13 cellular contexts compared by ENCODE assay signal in genomic region chr1:67945733-67946374, GRCh38.
DNase-seq lines count a peak whose midpoint lies in the region; ATAC-seq, FAIRE-seq and TF ChIP-seq lines count a peak whose summit lies in the region.
"Had no signal": no experiment of that assay in that cellular context is flagged by ENCODE, and none has a peak within 500 bp of the region (broad histone marks: within the 10 kb centered on the region; RNA-seq: fewer than 3 reads in every experiment).

No MANE protein-coding gene starts in this region.

- DNase-seq in D721Med (ENCODE audit: insufficient read length, low spot score) (peak; percentile 33), NCI-H2107 (lab: John Stamatoyannopoulos, UW) (peak; percentile 20), adipocyte (ENCODE audit: low read depth) (peak; percentile 28), occipital lobe (lab: John Stamatoyannopoulos, UW) (no peak)
- no peak for DNase-seq in activated T-cell treated with anti-CD3 and anti-CD28 coated beads, Interleukin-2, amount 50 U/mL, for 48 hours
- no peak for DNase-seq in stimulated activated naive B cell treated with anti-CD40 and anti-IgM and Interleukin-4, amounts not matched to agents 10 μg/mL and 1 μg/mL and 100 μg/mL, for 72 hours
- DNase-seq: H7; KG1; stimulated activated CD4-positive, alpha-beta T cell treated with anti-CD3 and anti-CD28 coated beads, Interleukin-2, amount 100 ng/mL, for 24 hours had no signal

- no peak for ATAC-seq in HG03520 (IDR thresholded peaks at IDR 0.05; ENCODE audit: unreplicated experiment)
- no peak for ATAC-seq in stimulated activated naive B cell treated with anti-CD40 and anti-IgM and Interleukin-4, amounts not matched to agents 10 μg/mL and 1 μg/mL and 100 μg/mL, for 72 hours (replicated peaks)
- ATAC-seq: natural killer cell treated with Interleukin-12 subunit alpha and Interleukin-12 subunit beta and Interleukin-15 and Interleukin-18, amount 100 ng/mL, for 72 hours had no signal

- H3K36me3 ChIP-seq in adipocyte (ENCODE audit: control insufficient read depth, insufficient read depth, low read length, severe bottlenecking) (no peaks in the 10 kb centered on the region), mesodermal cell (ENCODE audit: control insufficient read depth, insufficient read depth, low read length) (no peaks in the 10 kb centered on the region)

- H3K27me3 Mint-ChIP-seq in stimulated activated naive B cell treated with anti-CD40 and anti-IgM and Interleukin-4, amounts not matched to agents 10 μg/mL and 1 μg/mL and 100 μg/mL, for 72 hours: no peaks in the 10 kb centered on the region

- H3K9me3 ChIP-seq in adipocyte (ENCODE audit: control insufficient read depth, low read length): no peaks in the 10 kb centered on the region
- no peaks in the 10 kb centered on the region for H3K9me3 ChIP-seq in mesodermal cell (ENCODE audit: control insufficient read depth, low read length)

- TF ChIP-seq CTCF in D721Med (IDR thresholded peaks at IDR 0.05; ENCODE audit: insufficient read depth, missing control alignments): no peak

- H3K36me3 Mint-ChIP-seq in stimulated activated naive B cell treated with anti-CD40 and anti-IgM and Interleukin-4, amounts not matched to agents 10 μg/mL and 1 μg/mL and 100 μg/mL, for 72 hours: no peaks in the 10 kb centered on the region
- H3K36me3 Mint-ChIP-seq: natural killer cell treated with Interleukin-12 subunit alpha and Interleukin-12 subunit beta and Interleukin-15 and Interleukin-18, amount 100 ng/mL, for 72 hours had no signal

- H3K4me1 Mint-ChIP-seq in stimulated activated naive B cell treated with anti-CD40 and anti-IgM and Interleukin-4, amounts not matched to agents 10 μg/mL and 1 μg/mL and 100 μg/mL, for 72 hours: no peaks in the 10 kb centered on the region

- 92 to 100% methylated on average over 2 of the region's 7 CpGs for WGBS in mesodermal cell (ENCODE audit: insufficient coverage in 2 of 2), 2 experiments

- no peak overlapping the region for H3K4me3 Mint-ChIP-seq in stimulated activated naive B cell treated with anti-CD40 and anti-IgM and Interleukin-4, amounts not matched to agents 10 μg/mL and 1 μg/mL and 100 μg/mL, for 72 hours
- H3K4me3 Mint-ChIP-seq: natural killer cell treated with Interleukin-12 subunit alpha and Interleukin-12 subunit beta and Interleukin-15 and Interleukin-18, amount 100 ng/mL, for 72 hours; T-helper 2 cell treated with Interferon-gamma antibody and Interleukin-4, amounts not matched to agents 5 μg/mL and 100 μg/mL, for 36 hours had no signal

- no peak overlapping the region for H3K27ac Mint-ChIP-seq in stimulated activated naive B cell treated with anti-CD40 and anti-IgM and Interleukin-4, amounts not matched to agents 10 μg/mL and 1 μg/mL and 100 μg/mL, for 72 hours
- H3K27ac Mint-ChIP-seq: natural killer cell treated with Interleukin-12 subunit alpha and Interleukin-12 subunit beta and Interleukin-15 and Interleukin-18, amount 100 ng/mL, for 72 hours; T-helper 2 cell treated with Interferon-gamma antibody and Interleukin-4, amounts not matched to agents 5 μg/mL and 100 μg/mL, for 36 hours had no signal

- no peak overlapping the region for H3K4me3 ChIP-seq in adipocyte (ENCODE audit: low read length)
- H3K4me3 ChIP-seq in mesodermal cell (ENCODE audit: extremely low read depth, insufficient read depth, low read length, poor library complexity, severe bottlenecking): no peak overlapping the region

- H3K9ac ChIP-seq in adipocyte (ENCODE audit: low read length): no peak overlapping the region

- H3K4me1 ChIP-seq in adipocyte (ENCODE audit: control insufficient read depth, insufficient read depth, low read length) (peaks cover 38% of the 10 kb centered on the region), mesodermal cell (ENCODE audit: control insufficient read depth, insufficient read depth, low read length, poor library complexity, severe bottlenecking) (no peaks in the 10 kb centered on the region)

- H3K27ac ChIP-seq in mesodermal cell (ENCODE audit: low read depth, low read length, severe bottlenecking): peak overlapping the region; percentile 24

- H3K9me3 Mint-ChIP-seq in stimulated activated naive B cell treated with anti-CD40 and anti-IgM and Interleukin-4, amounts not matched to agents 10 μg/mL and 1 μg/mL and 100 μg/mL, for 72 hours: peaks cover 0 to 4% of the 10 kb centered on the region in 2 donors
- H3K9me3 Mint-ChIP-seq: natural killer cell treated with Interleukin-12 subunit alpha and Interleukin-12 subunit beta and Interleukin-15 and Interleukin-18, amount 100 ng/mL, for 72 hours; T-helper 2 cell treated with Interferon-gamma antibody and Interleukin-4, amounts not matched to agents 5 μg/mL and 100 μg/mL, for 36 hours had no signal

- peak; percentile 68 for FAIRE-seq in D721Med (lab: Jason Lieb, UNC)

- no peaks in the 10 kb centered on the region for H3K27me3 ChIP-seq in adipocyte (replicated peaks; ENCODE audit: control insufficient read depth, insufficient read depth, low read length)

Comparison
In these comparisons a context has a peak if more than half of its experiments do, and no peak if none do; other contexts are left out.
1. DNase-seq: peak in D721Med (single experiment), NCI-H2107 (single experiment) and adipocyte (single experiment); none in occipital lobe (single experiment), activated T-cell treated with anti-CD3 and anti-CD28 coated beads, Interleukin-2, amount 50 U/mL, for 48 hours (0 of 2) and stimulated activated naive B cell treated with anti-CD40 and anti-IgM and Interleukin-4, amounts not matched to agents 10 μg/mL and 1 μg/mL and 100 μg/mL, for 72 hours (single experiment).